Comparison of ENCODE assay signal across 8 cellular contexts in genomic region chr6:13486679-13487121, GRCh38. TPM values are rescaled to one million over a fixed set of nuclear protein-coding genes. Genes with fewer than 3 reads are reported as not detected.
DNase-seq lines count a peak whose midpoint lies in the region; ATAC-seq and TF ChIP-seq lines count a peak whose summit lies in the region.

No MANE protein-coding gene starts in this region.

- WGBS in lower leg skin, 2 donors = 0% methylated on average over 24 to 32 of the region's 39 CpGs

- no peak for TF ChIP-seq POLR2A in lower leg skin (IDR thresholded peaks at IDR 0.05)

- H3K27me3 Mint-ChIP-seq in dendritic cell treated with granulocyte-macrophage colony-stimulating factor and Interleukin-4, amounts not matched to agents 40 ng/mL and 50 ng/mL, for 4 days = peaks cover 11% of the 10 kb centered on the region

- no peak for TF ChIP-seq CTCF in lower leg skin (IDR thresholded peaks at IDR 0.05)

- H3K4me3 Mint-ChIP-seq in dendritic cell treated with granulocyte-macrophage colony-stimulating factor and Interleukin-4, amounts not matched to agents 40 ng/mL and 50 ng/mL, for 4 days = peak overlapping the region; percentile 94

- H3K9me3 Mint-ChIP-seq in dendritic cell treated with granulocyte-macrophage colony-stimulating factor and Interleukin-4, amounts not matched to agents 40 ng/mL and 50 ng/mL, for 4 days = no peaks in the 10 kb centered on the region

- peaks cover 34% of the 10 kb centered on the region for H3K36me3 Mint-ChIP-seq in dendritic cell treated with granulocyte-macrophage colony-stimulating factor and Interleukin-4, amounts not matched to agents 40 ng/mL and 50 ng/mL, for 4 days (ENCODE audit: low read depth)

- peaks cover 44% of the 10 kb centered on the region for H3K4me1 Mint-ChIP-seq in dendritic cell treated with granulocyte-macrophage colony-stimulating factor and Interleukin-4, amounts not matched to agents 40 ng/mL and 50 ng/mL, for 4 days (ENCODE audit: low read depth)

- intact Hi-C loops in dendritic cell treated with granulocyte-macrophage colony-stimulating factor and Interleukin-4, amounts not matched to agents 40 ng/mL and 50 ng/mL, for 4 days (cut with micrococcal nuclease) = loop anchor here (5.0 to 10.0 kb wide), 3 partner anchors 34 to 149 kb away; partner anchors contain the start of gene SIRT5
- intact Hi-C loops in lower leg skin (cut with DNase I; ENCODE audit: low total_unique reads) = no loop called here

- DNase-seq in NCI-H146 (lab: John Stamatoyannopoulos, UW) (peak; percentile 62), NCI-H146 treated with DMSO at 0.1 percent for 48 hours (lab: John Stamatoyannopoulos, UW; ENCODE audit: unreplicated experiment) (no peak), NCI-H2029 treated with DMSO at 0.1 percent for 48 hours (lab: John Stamatoyannopoulos, UW) (peak; percentile 36), lower leg skin (ENCODE audit: low spot score in 2 of 2) (peak; percentile 55 to 92)
- DNase-seq in activated CD4-positive, alpha-beta T cell treated with anti-CD3 and anti-CD28 coated beads for 24 hours (ENCODE audit: low read depth in 2 of 2) = peak; percentile 44 to 48
- peak in 2 of 3 donors; percentile 9 to 48 for DNase-seq in stimulated activated CD4-positive, alpha-beta T cell treated with anti-CD3 and anti-CD28 coated beads, TNF-alpha, amount 100 ng/mL, for 1 hour (ENCODE audit: low read depth in 3 of 3, low spot score in 1 of 3)

- peak overlapping the region; percentile 81 for H3K27ac Mint-ChIP-seq in dendritic cell treated with granulocyte-macrophage colony-stimulating factor and Interleukin-4, amounts not matched to agents 40 ng/mL and 50 ng/mL, for 4 days

- peak; percentile 28 for ATAC-seq in HG02759 (IDR thresholded peaks at IDR 0.05; ENCODE audit: unreplicated experiment)

- H3K4me3 ChIP-seq in lower leg skin (ENCODE audit: low read depth, poor library complexity, severe bottlenecking) = peak overlapping the region; percentile 66

RNA-seq across cellular contexts. Expression of gene GFOD1, which starts 0.7 kb away (rescaled TPM):
- total RNA-seq in lower leg skin = 10 to 100 TPM in 3 of 4 donors, 1 to 10 TPM in 1; 7.3 to 15.9 (median 12.4) TPM
